In the genomic region with DNA sequence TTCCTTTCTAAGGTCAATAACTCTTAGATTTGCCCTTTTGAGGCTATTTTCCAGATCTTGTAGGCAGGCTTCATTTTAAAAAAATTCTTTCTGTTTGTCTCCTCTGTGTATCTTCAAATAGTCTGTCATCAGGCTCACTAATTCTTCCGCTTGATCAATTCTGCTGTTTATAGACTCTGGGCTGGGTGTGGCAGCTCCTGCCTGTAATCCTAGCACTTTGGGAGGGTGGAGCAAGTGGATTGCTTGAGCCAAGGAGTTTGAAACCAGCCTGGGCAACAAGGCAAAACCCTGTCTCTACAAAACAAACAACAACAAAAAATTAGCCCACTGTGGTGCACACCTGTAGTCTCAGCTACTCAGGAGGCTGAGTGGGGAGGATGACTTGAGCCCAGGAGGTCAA, we compare ENCODE assay signal across 28 cellular contexts. TPM values are rescaled to one million over a fixed set of nuclear protein-coding genes. Genes with fewer than 3 reads are reported as not detected.
"Had no signal": no experiment of that assay in that cellular context is flagged by ENCODE, and none has a peak within 500 bp of the region (broad histone marks: within the 10 kb centered on the region; RNA-seq: fewer than 3 reads in every experiment).

No MANE protein-coding gene starts in this region.

- ATAC-seq: esophagus mucosa, heart left ventricle, mucosa of descending colon, psoas muscle, right lobe of liver had no signal

- H3K9me3 ChIP-seq: heart left ventricle, mucosa of descending colon, psoas muscle, right lobe of liver, stomach, thoracic aorta, transverse colon had no signal

- H3K4me1 ChIP-seq: heart left ventricle, parathyroid adenoma, psoas muscle, right lobe of liver, stomach, transverse colon had no signal

- H3K36me3 ChIP-seq: heart left ventricle, right lobe of liver, stomach, thoracic aorta, transverse colon had no signal

- H3K27me3 ChIP-seq: dorsolateral prefrontal cortex, heart left ventricle, right lobe of liver, stomach had no signal

- FAIRE-seq: frontal cortex had no signal

- DNase-seq: cortex of kidney; dorsolateral prefrontal cortex; effector CD8-positive, alpha-beta T cell; heart left ventricle; hippocampal formation; mucosa of descending colon; psoas muscle; retina; right lobe of liver; stimulated activated CD4-positive, alpha-beta T cell treated with anti-CD3 and anti-CD28 coated beads, Interleukin-12 subunit alpha, Interleukin-12 subunit beta, amount 100 ng/mL, for 4 hours; stimulated activated naive CD4-positive, alpha-beta T cell; stomach; substantia nigra; transverse colon had no signal

- H3K4me3 ChIP-seq: dorsolateral prefrontal cortex, heart left ventricle, mucosa of descending colon, psoas muscle, right lobe of liver, stomach, thoracic aorta, transverse colon had no signal

- H3K27ac ChIP-seq: dorsolateral prefrontal cortex, heart left ventricle, parathyroid adenoma, psoas muscle, right lobe of liver, stomach, thoracic aorta, transverse colon had no signal

RNA-seq across cellular contexts. Expression of a gene that starts 40.0 kb away (rescaled TPM):
- total RNA-seq: chondrocyte, esophagus mucosa, fibroblast of lung, frontal cortex, glomerular endothelial cell, heart left ventricle, kidney epithelial cell, liver, lung microvascular endothelial cell, mesenteric fat pad, mucosa of descending colon, omental fat pad, psoas muscle, right lobe of liver, skeletal muscle tissue, stomach, thoracic aorta, transverse colon, ureter had no signal
- polyA plus RNA-seq: fibroblast of lung, heart left ventricle, liver, psoas muscle, stomach had no signal
